10 cellular contexts compared by ENCODE assay signal in genomic region chr2:47015206-47015605, GRCh38.
DNase-seq lines count a peak whose midpoint lies in the region; ATAC-seq and TF ChIP-seq lines count a peak whose summit lies in the region.
"Had no signal": no experiment of that assay in that cellular context is flagged by ENCODE, and none has a peak within 500 bp of the region (broad histone marks: within the 10 kb centered on the region; RNA-seq: fewer than 3 reads in every experiment).

No MANE protein-coding gene starts in this region.

- CTCF ChIA-PET in CD8-positive, alpha-beta T cell (lab: Charles Lee), result no interaction called here

- no peaks in the 10 kb centered on the region for H3K9me3 Mint-ChIP-seq in HFFc6
- H3K9me3 Mint-ChIP-seq in CD8-positive, alpha-beta T cell, result no peaks in the 10 kb centered on the region
- H3K9me3 Mint-ChIP-seq: activated naive CD8-positive, alpha-beta T cell treated with anti-CD3 and anti-CD28 coated beads, Interleukin-2, amount 50 U/mL, for 24 hours had no signal

- intact Hi-C loops in right lobe of liver (cut with DNase I), result no loop called here
- intact Hi-C loops in CD8-positive, alpha-beta T cell (cut with DNase I, micrococcal nuclease), result no loop called here

- H3K4me1 ChIP-seq in ACC112 (ENCODE audit: control insufficient read depth, insufficient read depth, low read length, unreplicated experiment) (peaks cover 23% of the 10 kb centered on the region), right lobe of liver (no peaks in the 10 kb centered on the region)
- H3K4me1 ChIP-seq in CD8-positive, alpha-beta T cell (ENCODE audit: insufficient read depth, low read length), result no peaks in the 10 kb centered on the region

- peak overlapping the region; percentile 57; the same call in 1 of the 2 replicates for H3K27ac ChIP-seq in ACC112 (ENCODE audit: low read depth, low read length)
- no peak overlapping the region for H3K27ac ChIP-seq in VCaP
- H3K27ac ChIP-seq in right lobe of liver, result no peak overlapping the region
- H3K27ac ChIP-seq in CD8-positive, alpha-beta T cell (ENCODE audit: low read depth, low read length), result no peak overlapping the region

- DNase-seq in HFFc6 (no peak), right lobe of liver (no peak), NOMO-1 treated with DMSO at 0.1 percent for 48 hours (lab: John Stamatoyannopoulos, UW; ENCODE audit: unreplicated experiment) (no peak)
- no peak for DNase-seq in CD8-positive, alpha-beta T cell
- DNase-seq: activated naive CD8-positive, alpha-beta T cell treated with anti-CD3 and anti-CD28 coated beads, Interleukin-2, amount 50 U/mL, for 24 hours; NCI-H526 treated with DMSO at 0.1 percent for 48 hours had no signal

- no peaks in the 10 kb centered on the region for H3K79me2 ChIP-seq in ACC112 (ENCODE audit: control insufficient read depth, insufficient read depth, low read length, unreplicated experiment)

- peak overlapping the region; percentile 86 for H3K27ac Mint-ChIP-seq in HFFc6
- no peak overlapping the region for H3K27ac Mint-ChIP-seq in CD8-positive, alpha-beta T cell
- H3K27ac Mint-ChIP-seq: activated naive CD8-positive, alpha-beta T cell treated with anti-CD3 and anti-CD28 coated beads, Interleukin-2, amount 50 U/mL, for 24 hours had no signal

- POLR2A ChIA-PET in CD8-positive, alpha-beta T cell (lab: Charles Lee), result no interaction called here

- WGBS in right lobe of liver (ENCODE audit: insufficient coverage, low coverage, low lambda C conversion rate, missing lambda C conversion rate), result 90% methylated on average over 2 of the region's 2 CpGs

- no peak for TF ChIP-seq POLR2A in right lobe of liver (IDR thresholded peaks at IDR 0.05)

- H3K36me3 ChIP-seq in ACC112 (ENCODE audit: insufficient read depth, low read length) (no peaks in the 10 kb centered on the region), right lobe of liver (peaks cover 0 to 9% (median 0%) of the 10 kb centered on the region in 4 donors)
- H3K36me3 ChIP-seq in CD8-positive, alpha-beta T cell (ENCODE audit: insufficient read depth, low read length), result peaks cover 16% of the 10 kb centered on the region

- H3K9me3 ChIP-seq in right lobe of liver, result no peaks in the 10 kb centered on the region
- H3K9me3 ChIP-seq in CD8-positive, alpha-beta T cell (ENCODE audit: low read length), result no peaks in the 10 kb centered on the region

- H3K4me1 Mint-ChIP-seq in HFFc6 (ENCODE audit: low read depth), result peaks cover 31% of the 10 kb centered on the region
- H3K4me1 Mint-ChIP-seq in CD8-positive, alpha-beta T cell (ENCODE audit: low read depth), result no peaks in the 10 kb centered on the region
- H3K4me1 Mint-ChIP-seq: activated naive CD8-positive, alpha-beta T cell treated with anti-CD3 and anti-CD28 coated beads, Interleukin-2, amount 50 U/mL, for 24 hours had no signal

- H3K4me3 Mint-ChIP-seq in HFFc6, result no peak overlapping the region
- no peak overlapping the region for H3K4me3 Mint-ChIP-seq in CD8-positive, alpha-beta T cell
- H3K4me3 Mint-ChIP-seq: activated naive CD8-positive, alpha-beta T cell treated with anti-CD3 and anti-CD28 coated beads, Interleukin-2, amount 50 U/mL, for 24 hours had no signal

- peaks cover 34% of the 10 kb centered on the region for H3K36me3 Mint-ChIP-seq in HFFc6 (ENCODE audit: low read depth)
- H3K36me3 Mint-ChIP-seq in CD8-positive, alpha-beta T cell, result peaks cover 74% of the 10 kb centered on the region

- H3K4me3 ChIP-seq in ACC112 (ENCODE audit: low read depth, low read length) (no peak overlapping the region), right lobe of liver (no peak overlapping the region)
- H3K4me3 ChIP-seq in CD8-positive, alpha-beta T cell (ENCODE audit: low read depth, low read length), result no peak overlapping the region

- TF ChIP-seq CTCF in HFFc6 (IDR thresholded peaks at IDR 0.05) (no peak), VCaP (conservative IDR thresholded peaks at IDR 0.05) (peak; percentile 60), right lobe of liver (IDR thresholded peaks at IDR 0.05) (peak; percentile 8 to 29 (median 20))
- no peak for TF ChIP-seq CTCF in CD8-positive, alpha-beta T cell (IDR thresholded peaks at IDR 0.05)

- no peak overlapping the region for H2AFZ ChIP-seq in ACC112 (ENCODE audit: low read length, unreplicated experiment)

- H3K27me3 Mint-ChIP-seq in HFFc6 (ENCODE audit: insufficient read depth), result peaks cover 5% of the 10 kb centered on the region
- H3K27me3 Mint-ChIP-seq in CD8-positive, alpha-beta T cell (ENCODE audit: low read depth), result no peaks in the 10 kb centered on the region
- H3K27me3 Mint-ChIP-seq: activated naive CD8-positive, alpha-beta T cell treated with anti-CD3 and anti-CD28 coated beads, Interleukin-2, amount 50 U/mL, for 24 hours had no signal

- ATAC-seq in right lobe of liver (peak in 2 of 4 donors; percentile 58 to 71), HG02870 (IDR thresholded peaks at IDR 0.05; ENCODE audit: unreplicated experiment) (no peak)
- no peak for ATAC-seq in CD8-positive, alpha-beta T cell
- ATAC-seq in activated CD4-positive, CD25-positive, alpha-beta regulatory T cell treated with anti-CD3 and anti-CD28 coated beads, Interleukin-2, amount 50 U/mL, for 24 hours, result no peak
- ATAC-seq: activated naive CD8-positive, alpha-beta T cell treated with anti-CD3 and anti-CD28 coated beads, Interleukin-2, amount 50 U/mL, for 24 hours had no signal

- H3K27me3 ChIP-seq in ACC112 (ENCODE audit: insufficient read depth, low read length) (no peaks in the 10 kb centered on the region), right lobe of liver (no peaks in the 10 kb centered on the region)
- H3K27me3 ChIP-seq in CD8-positive, alpha-beta T cell (ENCODE audit: insufficient read depth, low read length), result no peaks in the 10 kb centered on the region

Comparison
In these comparisons a context has a peak if more than half of its experiments do, and no peak if none do; other contexts are left out.
1. CTCF ChIP-seq: peak in VCaP (single experiment) and right lobe of liver (4 of 4); none in HFFc6 (single experiment) and CD8-positive, alpha-beta T cell (single experiment).